Comparison of ENCODE assay signal across 1 cellular context in the genomic region with DNA sequence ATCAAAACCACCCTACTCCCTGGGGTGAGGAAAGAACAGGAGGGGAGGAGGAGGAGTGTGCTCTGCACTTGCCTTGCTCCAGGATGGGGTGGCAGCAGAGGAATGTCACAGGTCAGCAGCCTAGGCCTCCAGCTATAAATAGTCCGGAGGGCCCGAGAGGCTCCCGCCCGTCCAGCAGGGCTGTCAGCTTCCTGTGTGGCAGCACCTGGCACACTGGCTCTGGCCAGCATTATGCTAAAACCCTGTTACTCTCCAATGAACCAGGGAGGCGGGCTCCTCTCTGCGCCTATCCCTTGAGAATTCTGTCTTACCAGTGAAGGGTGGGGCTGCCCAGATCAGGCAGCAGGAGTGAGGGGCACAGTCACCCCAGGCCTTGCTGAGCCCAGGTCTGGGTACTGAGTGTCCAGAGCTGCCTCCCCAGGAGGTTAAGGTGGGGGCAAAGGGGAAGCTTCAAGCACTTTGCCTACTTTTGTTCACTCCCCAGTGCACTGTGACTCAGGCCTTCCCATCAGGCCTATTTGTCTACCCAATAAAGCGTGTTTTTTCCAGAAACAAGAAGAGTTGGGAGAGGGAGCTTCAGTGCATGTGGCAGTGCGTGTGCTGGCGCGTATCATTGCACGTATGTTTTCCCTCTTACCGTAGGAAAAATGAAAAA.
TF ChIP-seq lines count a peak whose summit lies in the region.

No MANE protein-coding gene starts in this region.

TF ChIP-seq in Ishikawa, 13 proteins besides CTCF, POLR2A, EP300 and RAD21 (continued from another document):
- TF ChIP-seq, protein P1, sequence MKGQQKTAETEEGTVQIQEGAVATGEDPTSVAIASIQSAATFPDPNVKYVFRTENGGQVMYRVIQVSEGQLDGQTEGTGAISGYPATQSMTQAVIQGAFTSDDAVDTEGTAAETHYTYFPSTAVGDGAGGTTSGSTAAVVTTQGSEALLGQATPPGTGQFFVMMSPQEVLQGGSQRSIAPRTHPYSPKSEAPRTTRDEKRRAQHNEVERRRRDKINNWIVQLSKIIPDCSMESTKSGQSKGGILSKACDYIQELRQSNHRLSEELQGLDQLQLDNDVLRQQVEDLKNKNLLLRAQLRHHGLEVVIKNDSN (IDR thresholded peaks at IDR 0.05), result no peak
